In the genomic region with DNA sequence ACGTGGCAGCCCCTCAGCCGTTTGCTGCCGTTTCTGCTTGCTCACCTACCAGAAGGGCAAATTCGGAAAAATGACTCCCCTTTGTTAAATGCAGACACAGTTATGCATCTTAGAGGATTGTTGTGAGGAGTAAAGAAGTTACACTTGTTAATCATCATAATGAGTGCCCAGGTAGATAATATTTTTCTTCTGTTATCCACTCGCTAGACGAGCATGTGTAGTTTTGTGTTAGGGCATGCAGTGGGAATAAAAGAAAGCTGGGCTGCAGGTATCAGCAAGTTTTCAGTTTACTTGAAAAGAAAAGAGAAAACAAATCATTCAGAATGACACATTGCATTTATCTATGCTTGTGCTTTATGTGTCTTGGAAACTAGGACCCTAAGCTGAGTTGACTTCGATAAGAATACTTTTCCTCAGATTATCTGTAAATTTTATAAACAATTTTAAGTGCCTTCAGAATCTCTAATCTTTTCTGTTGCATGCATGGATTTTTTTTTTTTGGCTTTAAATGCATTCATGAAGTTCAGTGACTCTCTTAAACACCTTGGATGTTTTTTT, we compare ENCODE assay signal across 26 cellular contexts.
DNase-seq lines count a peak whose midpoint lies in the region; ATAC-seq, FAIRE-seq and TF ChIP-seq lines count a peak whose summit lies in the region.
"Had no signal": no experiment of that assay in that cellular context is flagged by ENCODE, and none has a peak within 500 bp of the region (broad histone marks: within the 10 kb centered on the region; RNA-seq: fewer than 3 reads in every experiment).

No MANE protein-coding gene starts in this region.

- H3K27ac Mint-ChIP-seq in nephron (peak overlapping the region in 2 of 3 experiments; percentile 47 to 74), immature natural killer cell (no peak overlapping the region)
- H3K27ac Mint-ChIP-seq: CD4-positive, alpha-beta T cell; CD8-positive, alpha-beta memory T cell had no signal

- H3K9me3 Mint-ChIP-seq in nephron (peaks cover 3% of the 10 kb centered on the region), immature natural killer cell (no peaks in the 10 kb centered on the region)
- H3K9me3 Mint-ChIP-seq: CD4-positive, alpha-beta T cell; H9 had no signal

- no peak for TF ChIP-seq POLR2A in H54 (IDR thresholded peaks at IDR 0.05; ENCODE audit: low read depth, low read length)

- H3K36me3 Mint-ChIP-seq in nephron (ENCODE audit: low read depth) (peaks cover 6% of the 10 kb centered on the region), immature natural killer cell (peaks cover 0 to 4% (median 0%) of the 10 kb centered on the region in 3 donors)
- H3K36me3 Mint-ChIP-seq: CD14-positive monocyte; CD8-positive, alpha-beta memory T cell had no signal

- H3K4me1 ChIP-seq in left ventricle myocardium inferior (peaks cover 46% of the 10 kb centered on the region), right atrium auricular region (peaks cover 0 to 7% of the 10 kb centered on the region in 2 donors)

- H3K4me3 Mint-ChIP-seq in nephron (peak overlapping the region in 1 of 3 experiments; percentile 38), immature natural killer cell (no peak overlapping the region)
- H3K4me3 Mint-ChIP-seq: CD14-positive monocyte; CD4-positive, alpha-beta T cell; CD8-positive, alpha-beta memory T cell; H9 had no signal

- H3K9me3 ChIP-seq in left ventricle myocardium inferior (replicated peaks) (no peaks in the 10 kb centered on the region), right atrium auricular region (no peaks in the 10 kb centered on the region)
- H3K9me3 ChIP-seq: BE2C had no signal

- DNase-seq in left ventricle myocardium inferior: no peak
- DNase-seq in right atrium auricular region (ENCODE audit: low spot score): no peak
- no peak for DNase-seq in effector CD8-positive, alpha-beta T cell (lab: John Stamatoyannopoulos, UW)
- no peak for DNase-seq in H54 (ENCODE audit: insufficient read length, low spot score)
- DNase-seq in immature natural killer cell: no peak
- DNase-seq: AML-193; BE2C; CD4-positive, alpha-beta T cell; CD8-positive, alpha-beta memory T cell; DMS 273 treated with DMSO at 0.1 percent for 48 hours; DMS79; EL; GDM1; GM23248; H9 had no signal

- FAIRE-seq in H54 (lab: Jason Lieb, UNC): no peak
- FAIRE-seq: A204.1, D721Med, GM12878, H1 had no signal

- no peak for TF ChIP-seq CTCF in left ventricle myocardium inferior (IDR thresholded peaks at IDR 0.05; ENCODE audit: borderline replicate concordance)
- TF ChIP-seq CTCF in right atrium auricular region (IDR thresholded peaks at IDR 0.05): no peak
- no peak for TF ChIP-seq CTCF in nephron (IDR thresholded peaks at IDR 0.05; ENCODE audit: unreplicated experiment in 3 of 3)

- H3K27me3 Mint-ChIP-seq in nephron (ENCODE audit: low read depth): peaks cover 4% of the 10 kb centered on the region
- peaks cover 0 to 2% (median 0%) of the 10 kb centered on the region in 3 donors for H3K27me3 Mint-ChIP-seq in immature natural killer cell (ENCODE audit: low read depth in 3 of 3)

- H3K36me3 ChIP-seq in left ventricle myocardium inferior (no peaks in the 10 kb centered on the region), right atrium auricular region (no peaks in the 10 kb centered on the region)
- H3K36me3 ChIP-seq: BE2C; BLaER1 treated with 17β-estradiol and CSF1 and Interleukin-3, amounts not matched to agents 10 nM and 100 nM had no signal

- no peaks in the 10 kb centered on the region for H3K27me3 ChIP-seq in left ventricle myocardium inferior (ENCODE audit: low read depth)
- H3K27me3 ChIP-seq in right atrium auricular region: no peaks in the 10 kb centered on the region
- H3K27me3 ChIP-seq: BE2C; BLaER1 treated with 17β-estradiol and CSF1 and Interleukin-3, amounts not matched to agents 10 nM and 100 nM had no signal

- peaks cover 52% of the 10 kb centered on the region for H3K4me1 Mint-ChIP-seq in nephron
- peaks cover 14 to 15% of the 10 kb centered on the region in 2 donors for H3K4me1 Mint-ChIP-seq in immature natural killer cell

- ATAC-seq in esophagus mucosa: peak; percentile 60
- no peak for ATAC-seq in HG03439 (IDR thresholded peaks at IDR 0.05; ENCODE audit: unreplicated experiment)
- ATAC-seq: GM12878, HCT116 had no signal

- intact Hi-C loops in left ventricle myocardium inferior (cut with micrococcal nuclease): no loop called here

- H3K4me3 ChIP-seq in left ventricle myocardium inferior (no peak overlapping the region), right atrium auricular region (no peak overlapping the region)
- H3K4me3 ChIP-seq: BLaER1 treated with 17β-estradiol and CSF1 and Interleukin-3, amounts not matched to agents 10 nM and 100 nM; GM12878; GM23248 had no signal

- peak overlapping the region; percentile 81 for H3K27ac ChIP-seq in left ventricle myocardium inferior (replicated peaks)
- no peak overlapping the region for H3K27ac ChIP-seq in right atrium auricular region
- H3K27ac ChIP-seq: 22Rv1; BLaER1 treated with 17β-estradiol and CSF1 and Interleukin-3, amounts not matched to agents 10 nM and 100 nM; GM23248 had no signal

Comparison
In these comparisons a context has a peak if more than half of its experiments do, and no peak if none do; other contexts are left out.
1. H3K27ac Mint-ChIP-seq: peak in nephron (2 of 3); none in immature natural killer cell (0 of 6).